7 cellular contexts compared by ENCODE assay signal in the genomic region with DNA sequence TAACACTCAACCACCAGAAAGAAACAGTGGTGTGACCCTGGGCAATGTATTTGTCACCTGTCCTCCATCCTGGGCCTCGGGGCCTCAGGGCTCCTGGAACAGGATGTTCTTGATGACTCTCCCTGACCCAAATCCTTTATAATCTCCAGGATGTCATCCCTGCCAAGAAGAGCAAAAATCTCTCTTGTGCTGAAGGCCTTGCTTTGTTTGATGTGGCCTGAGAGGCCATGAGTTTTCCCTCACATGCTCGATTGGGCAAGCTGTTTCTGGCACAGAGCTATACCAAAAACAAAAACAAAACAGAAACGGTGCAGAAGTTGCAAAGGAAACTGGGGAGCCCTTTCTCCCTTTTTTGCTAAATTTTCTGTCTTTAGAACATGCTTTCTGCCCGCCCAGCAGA. TPM values are rescaled to one million over a fixed set of nuclear protein-coding genes. Genes with fewer than 3 reads are reported as not detected.
DNase-seq lines count a peak whose midpoint lies in the region; FAIRE-seq and TF ChIP-seq lines count a peak whose summit lies in the region.

No MANE protein-coding gene starts in this region.

- CTCF ChIA-PET in mammary epithelial cell (lab: Charles Lee; ENCODE audit: low non-redundant PET), result no interaction called here

- H3K79me2 ChIP-seq in mammary epithelial cell (ENCODE audit: insufficient read depth, low read length), result no peaks in the 10 kb centered on the region
- no peaks in the 10 kb centered on the region for H3K79me2 ChIP-seq in keratinocyte (ENCODE audit: control insufficient read depth, insufficient read depth, low read length)

- peak overlapping the region; percentile 16 for H2AFZ ChIP-seq in mammary epithelial cell (ENCODE audit: low read depth, low read length)
- no peak overlapping the region for H2AFZ ChIP-seq in keratinocyte (ENCODE audit: control insufficient read depth, low read length)

- H3K4me3 ChIP-seq in mammary epithelial cell (replicated peaks in 1 of 3; ENCODE audit: insufficient read depth in 1 of 3, low read depth in 2 of 3, low read length in 3 of 3) (no peak overlapping the region), keratinocyte (ENCODE audit: control insufficient read depth in 2 of 3, extremely low read depth in 1 of 3, insufficient read depth in 2 of 3, low read depth in 1 of 3, low read length in 3 of 3) (no peak overlapping the region), tibial artery (no peak overlapping the region)

- WGBS in mammary epithelial cell (ENCODE audit: low coverage, missing lambda C conversion rate), result 28% methylated on average over 4 of the region's 4 CpGs

- dilution Hi-C loops in mammary epithelial cell (cut with HindIII; ENCODE audit: low sequenced_read_pairs) (no loop called here), keratinocyte (cut with MboI; ENCODE audit: extremely low pct_ligation_motif_present, low sequenced_read_pairs) (no loop called here)

- DNase-seq in LHCN-M2 (ENCODE audit: low read depth) (peak; percentile 95), mammary epithelial cell (peak; percentile 73), keratinocyte (ENCODE audit: low read depth, low spot score) (no peak), tibial artery (peak; percentile 70 to 72), KBM-7 (no peak)
- DNase-seq in stimulated activated naive CD4-positive, alpha-beta T cell treated with Interleukin-2 at 50 U/mL for 16 hours (lab: John Stamatoyannopoulos, UW), result no peak
- no peak for DNase-seq in stimulated activated CD4-positive, alpha-beta T cell treated with anti-CD3 and anti-CD28 coated beads, Interleukin-4, amount 100 ng/mL, for 24 hours

- no peaks in the 10 kb centered on the region for H3K9me1 ChIP-seq in keratinocyte (ENCODE audit: control insufficient read depth, extremely low read depth, insufficient read depth, low read length)

- H3K9ac ChIP-seq in mammary epithelial cell (ENCODE audit: insufficient read depth, low read length) (no peak overlapping the region), keratinocyte (ENCODE audit: control insufficient read depth, extremely low read depth, insufficient read depth, low read length) (no peak overlapping the region)

- no peak overlapping the region for H3K4me2 ChIP-seq in mammary epithelial cell (ENCODE audit: insufficient read depth, low read depth, low read length)
- peak overlapping the region; percentile 18 for H3K4me2 ChIP-seq in keratinocyte (ENCODE audit: control insufficient read depth, extremely low read depth, insufficient read depth, low read depth, low read length)

- no TSS peak for BruUV-seq in mammary epithelial cell (replicated peaks; lab: Mats Ljungman, UMichigan)

- H3K9me3 ChIP-seq in mammary epithelial cell (replicated peaks; ENCODE audit: insufficient read depth, low read length) (no peaks in the 10 kb centered on the region), keratinocyte (ENCODE audit: control insufficient read depth, low read depth, low read length) (no peaks in the 10 kb centered on the region), tibial artery (no peaks in the 10 kb centered on the region)

- intact Hi-C loops in mammary epithelial cell (cut with micrococcal nuclease) (no loop called here), tibial artery (cut with DNase I; ENCODE audit: low total_unique reads) (no loop called here)

- in situ Hi-C loops in mammary epithelial cell (cut with MboI; ENCODE audit: low sequenced_read_pairs in 2 of 2), result no loop called here
- in situ Hi-C loops in KBM-7 (cut with MboI; ENCODE audit: low pct_unique_long_range_greater_than_20kb, low sequenced_read_pairs), result no loop called here

- H3K27ac ChIP-seq in mammary epithelial cell (ENCODE audit: insufficient read depth, low read depth, low read length), result no peak overlapping the region
- no peak overlapping the region for H3K27ac ChIP-seq in keratinocyte (ENCODE audit: control insufficient read depth, insufficient read depth, low read length)
- no peak overlapping the region for H3K27ac ChIP-seq in tibial artery

- no peak for TF ChIP-seq CTCF in mammary epithelial cell (conservative IDR thresholded peaks at IDR 0.05 in 1 of 2, IDR thresholded peaks at IDR 0.05 in 1 of 2; ENCODE audit: extremely low read depth in 1 of 2, insufficient read depth in 1 of 2, low read depth in 1 of 2, low read length in 2 of 2)
- no peak for TF ChIP-seq CTCF in keratinocyte (optimal IDR thresholded peaks at IDR 0.05 in 1 of 3, IDR thresholded peaks at IDR 0.05 in 1 of 3, conservative IDR thresholded peaks at IDR 0.05 in 1 of 3; ENCODE audit: extremely low read depth in 1 of 3, insufficient read depth in 2 of 3, low read length in 3 of 3)
- TF ChIP-seq CTCF in tibial artery (IDR thresholded peaks at IDR 0.05), result no peak

- H3K4me1 ChIP-seq in mammary epithelial cell (ENCODE audit: insufficient read depth, low read length) (peaks cover 25% of the 10 kb centered on the region), keratinocyte (ENCODE audit: control insufficient read depth, extremely low read depth, insufficient read depth, low read length) (peaks cover 18% of the 10 kb centered on the region), tibial artery (peaks cover 0 to 12% (median 0%) of the 10 kb centered on the region in 4 donors)

- H4K20me1 ChIP-seq in mammary epithelial cell (ENCODE audit: insufficient read depth, low read length), result no peaks in the 10 kb centered on the region
- no peaks in the 10 kb centered on the region for H4K20me1 ChIP-seq in keratinocyte (ENCODE audit: control insufficient read depth, extremely low read depth, insufficient read depth, low read length)

- no peaks in the 10 kb centered on the region for H3K36me3 ChIP-seq in mammary epithelial cell (ENCODE audit: insufficient read depth, low read length)
- H3K36me3 ChIP-seq in keratinocyte (ENCODE audit: control insufficient read depth in 2 of 2, extremely low read depth in 1 of 2, insufficient read depth in 2 of 2, low read length in 2 of 2), result no peaks in the 10 kb centered on the region
- no peaks in the 10 kb centered on the region for H3K36me3 ChIP-seq in tibial artery

- FAIRE-seq in keratinocyte (lab: Jason Lieb, UNC), result peak; percentile 44

- no peaks in the 10 kb centered on the region for H3K27me3 ChIP-seq in mammary epithelial cell (ENCODE audit: insufficient read depth, low read length)
- no peaks in the 10 kb centered on the region for H3K27me3 ChIP-seq in keratinocyte (ENCODE audit: control insufficient read depth, extremely low read depth, insufficient read depth, low read length)
- H3K27me3 ChIP-seq in tibial artery, result no peaks in the 10 kb centered on the region

RNA-seq across cellular contexts. Expression of a gene that starts 35.7 kb away (rescaled TPM):
- total RNA-seq in LHCN-M2 (2014; rRNA removed), result 34.4 and 55.0 TPM in 2 replicates
- 13.2 TPM for polyA plus RNA-seq in LHCN-M2 (2012)
- total RNA-seq in mammary epithelial cell, result 10 to 100 TPM; 12.0 to 25.1 TPM
- 13.0 TPM for polyA plus RNA-seq in mammary epithelial cell
- polyA minus RNA-seq in mammary epithelial cell, result 2.9 TPM
- polyA plus RNA-seq in keratinocyte, result 29.7 to 43.5 TPM (median 39.7 TPM) in 3 replicates
- 7.1 TPM for polyA plus RNA-seq in keratinocyte (2011; ENCODE audit: low read depth)
- polyA plus RNA-seq in keratinocyte (2011; cell fraction: cytosol; rRNA removed), result 30.7 and 44.2 TPM in 2 replicates
- 49.3 and 50.8 TPM in 2 replicates for polyA plus RNA-seq in keratinocyte (2011; cell fraction: nucleus; rRNA removed)
- 7.0 and 24.6 TPM in 2 replicates for polyA plus RNA-seq in keratinocyte (2012; ENCODE audit: low replicate concordance)
- polyA minus RNA-seq in keratinocyte, result 16.0 to 43.2 TPM (median 26.8 TPM) in 3 replicates
- polyA minus RNA-seq in keratinocyte (2011; cell fraction: cytosol; rRNA and poly(A)+ RNA removed), result 18.2 TPM
- polyA minus RNA-seq in keratinocyte (2011; cell fraction: nucleus; rRNA and poly(A)+ RNA removed), result 19.0 and 37.9 TPM in 2 replicates

Comparison
In these comparisons a context has a peak if more than half of its experiments do, and no peak if none do; other contexts are left out.
1. DNase-seq: peak in LHCN-M2 (single experiment), mammary epithelial cell (single experiment) and tibial artery (2 of 2); none in keratinocyte (single experiment), stimulated activated naive CD4-positive, alpha-beta T cell treated with Interleukin-2 at 50 U/mL for 16 hours (single experiment), stimulated activated CD4-positive, alpha-beta T cell treated with anti-CD3 and anti-CD28 coated beads, Interleukin-4, amount 100 ng/mL, for 24 hours (single experiment) and KBM-7 (single experiment).